Comparison of ENCODE assay signal across 18 cellular contexts in genomic region chr1:171807547-171807946, GRCh38. TPM values are rescaled to one million over a fixed set of nuclear protein-coding genes. Genes with fewer than 3 reads are reported as not detected.
"Had no signal": no experiment of that assay in that cellular context is flagged by ENCODE, and none has a peak within 500 bp of the region (broad histone marks: within the 10 kb centered on the region; RNA-seq: fewer than 3 reads in every experiment).

No MANE protein-coding gene starts in this region.

- H3K4me3 ChIP-seq: hepatocyte, prostate gland, right atrium auricular region, tibial nerve had no signal

- H3K27ac Mint-ChIP-seq: activated naive CD8-positive, alpha-beta T cell; endodermal cell; stimulated activated naive CD8-positive, alpha-beta T cell treated with anti-CD3 and anti-CD28 coated beads, Interleukin-15, Interleukin-2, amounts not matched to agents 100 ng/mL and 50 ng/mL, for 24 hours had no signal

- FAIRE-seq: colon, urothelium cell line had no signal

- H3K9me3 ChIP-seq: prostate gland, right atrium auricular region, tibial nerve had no signal

- ATAC-seq: naive thymus-derived CD8-positive, alpha-beta T cell had no signal

- H3K36me3 ChIP-seq: prostate gland, right atrium auricular region, tibial nerve had no signal

- H3K27me3 Mint-ChIP-seq: activated naive CD8-positive, alpha-beta T cell; stimulated activated naive CD8-positive, alpha-beta T cell treated with anti-CD3 and anti-CD28 coated beads, Interleukin-15, Interleukin-2, amounts not matched to agents 100 ng/mL and 50 ng/mL, for 24 hours had no signal

- H3K27ac ChIP-seq: epithelial cell of prostate, hepatocyte, prostate gland, right atrium auricular region, tibial nerve, VCaP had no signal

- DNase-seq: activated CD4-positive, alpha-beta T cell treated with anti-CD3 and anti-CD28 coated beads for 1 hour; activated CD4-positive, alpha-beta T cell treated with anti-CD3 and anti-CD28 coated beads, Interleukin-2, amount 50 U/mL, for 48 hours; amniotic stem cell; endodermal cell; foreskin fibroblast; mesendoderm; naive thymus-derived CD8-positive, alpha-beta T cell; stimulated activated CD4-positive, alpha-beta T cell treated with anti-CD3 and anti-CD28 coated beads, Interleukin-2, amount 100 ng/mL, for 24 hours had no signal

- H3K4me3 Mint-ChIP-seq: activated naive CD8-positive, alpha-beta T cell; endodermal cell; stimulated activated naive CD8-positive, alpha-beta T cell treated with anti-CD3 and anti-CD28 coated beads, Interleukin-15, Interleukin-2, amounts not matched to agents 100 ng/mL and 50 ng/mL, for 24 hours had no signal

- H3K27me3 ChIP-seq: hepatocyte, right atrium auricular region, tibial nerve had no signal

- H3K9me3 Mint-ChIP-seq: endodermal cell; naive thymus-derived CD8-positive, alpha-beta T cell; stimulated activated naive CD8-positive, alpha-beta T cell treated with anti-CD3 and anti-CD28 coated beads, Interleukin-15, Interleukin-2, amounts not matched to agents 100 ng/mL and 50 ng/mL, for 24 hours had no signal

- H3K4me1 ChIP-seq: prostate gland, right atrium auricular region had no signal

- H3K36me3 Mint-ChIP-seq: activated naive CD8-positive, alpha-beta T cell had no signal

RNA-seq across cellular contexts. Expression of gene DNM3, which starts 33.8 kb away (rescaled TPM):
- polyA plus RNA-seq: hepatocyte had no signal
